8 cellular contexts compared by ENCODE assay signal in genomic region chr9:78118742-78119473, GRCh38.
DNase-seq lines count a peak whose midpoint lies in the region; ATAC-seq lines count a peak whose summit lies in the region.

No MANE protein-coding gene starts in this region.

- ATAC-seq in GM18907 (IDR thresholded peaks at IDR 0.05; ENCODE audit: unreplicated experiment), result peak; percentile 97
- peak; percentile 71 for ATAC-seq in HG03175 (IDR thresholded peaks at IDR 0.05; ENCODE audit: unreplicated experiment)
- no peak for ATAC-seq in aorta (ENCODE audit: low FRiP score)

- H3K4me1 Mint-ChIP-seq in activated CD4-positive, alpha-beta memory T cell treated with anti-CD3 and anti-CD28 coated beads, Interleukin-2, amount 10 ng/mL, durations not matched to agents 7 days and 5 days, result peaks cover 40% of the 10 kb centered on the region

- no peaks in the 10 kb centered on the region for H3K9me3 ChIP-seq in aorta (ENCODE audit: control insufficient read depth, low read length)

- intact Hi-C loops in aorta (cut with DNase I), result no loop called here

- CTCF ChIA-PET in activated CD4-positive, alpha-beta memory T cell treated with anti-CD3 and anti-CD28 coated beads, Interleukin-2, amount 10 ng/mL, durations not matched to agents 7 days and 5 days (lab: Charles Lee), result interaction anchor here (1.2 to 5.8 kb wide), 6 partner anchors 82 to 662 kb away, joined by 3 to 77 read pairs (median 8); no protein-coding TSS in a partner anchor

- H3K27me3 ChIP-seq in aorta (ENCODE audit: control insufficient read depth in 1 of 2, insufficient read depth in 2 of 2, low read length in 1 of 2), result no peaks in the 10 kb centered on the region

- H3K4me1 ChIP-seq in aorta (ENCODE audit: control insufficient read depth in 1 of 2, insufficient read depth in 2 of 2, low read length in 2 of 2), result no peaks in the 10 kb centered on the region

- no peak overlapping the region for H3K27ac ChIP-seq in aorta (ENCODE audit: low read depth in 1 of 2, low read length in 2 of 2)

- H3K27ac Mint-ChIP-seq in activated CD4-positive, alpha-beta memory T cell treated with anti-CD3 and anti-CD28 coated beads, Interleukin-2, amount 10 ng/mL, durations not matched to agents 7 days and 5 days, result peak overlapping the region; percentile 93

- no peaks in the 10 kb centered on the region for H3K36me3 Mint-ChIP-seq in activated CD4-positive, alpha-beta memory T cell treated with anti-CD3 and anti-CD28 coated beads, Interleukin-2, amount 10 ng/mL, durations not matched to agents 7 days and 5 days (ENCODE audit: low read depth)

- DNase-seq in AG08395 (ENCODE audit: low spot score) (peak; percentile 29), skeletal muscle cell (ENCODE audit: low read depth) (peak; percentile 24), inferior parietal cortex (ENCODE audit: extremely low spot score) (no peak), DMS114 treated with DMSO at 0.1 percent for 48 hours (lab: John Stamatoyannopoulos, UW; ENCODE audit: unreplicated experiment) (no peak), aorta (no peak)
- peak; percentile 21 for DNase-seq in activated CD4-positive, alpha-beta memory T cell treated with anti-CD3 and anti-CD28 coated beads, Interleukin-2, amount 10 ng/mL, durations not matched to agents 7 days and 5 days

- no peak overlapping the region for H3K4me3 ChIP-seq in skeletal muscle cell (ENCODE audit: low read depth, low read length)
- H3K4me3 ChIP-seq in aorta (ENCODE audit: low read length in 2 of 2), result no peak overlapping the region

- H3K4me3 Mint-ChIP-seq in activated CD4-positive, alpha-beta memory T cell treated with anti-CD3 and anti-CD28 coated beads, Interleukin-2, amount 10 ng/mL, durations not matched to agents 7 days and 5 days, result peak overlapping the region; percentile 16

- H3K9me3 Mint-ChIP-seq in activated CD4-positive, alpha-beta memory T cell treated with anti-CD3 and anti-CD28 coated beads, Interleukin-2, amount 10 ng/mL, durations not matched to agents 7 days and 5 days, result no peaks in the 10 kb centered on the region

- WGBS in aorta, 2 donors, result 55% methylated on average over 2 of the region's 2 CpGs

- H3K27me3 Mint-ChIP-seq in activated CD4-positive, alpha-beta memory T cell treated with anti-CD3 and anti-CD28 coated beads, Interleukin-2, amount 10 ng/mL, durations not matched to agents 7 days and 5 days, result no peaks in the 10 kb centered on the region

- POLR2A ChIA-PET in activated CD4-positive, alpha-beta memory T cell treated with anti-CD3 and anti-CD28 coated beads, Interleukin-2, amount 10 ng/mL, durations not matched to agents 7 days and 5 days (lab: Charles Lee), result interaction anchor here (0.6 to 3.2 kb wide), 9 partner anchors 44 to 141 kb away, joined by 3 to 12 read pairs (median 4); partner anchors contain the start of gene GNAQ

- no peaks in the 10 kb centered on the region for H3K36me3 ChIP-seq in aorta (ENCODE audit: control insufficient read depth in 1 of 2, insufficient read depth in 2 of 2, low read length in 1 of 2)

Comparison
In these comparisons a context has a peak if more than half of its experiments do, and no peak if none do; other contexts are left out.
1. DNase-seq: peak in AG08395 (single experiment), activated CD4-positive, alpha-beta memory T cell treated with anti-CD3 and anti-CD28 coated beads, Interleukin-2, amount 10 ng/mL, durations not matched to agents 7 days and 5 days (single experiment) and skeletal muscle cell (single experiment); none in inferior parietal cortex (single experiment), DMS114 treated with DMSO at 0.1 percent for 48 hours (single experiment) and aorta (0 of 2).